Comparison of ENCODE assay signal across 37 cellular contexts in genomic region chr9:81981881-81982280, GRCh38. TPM values are rescaled to one million over a fixed set of nuclear protein-coding genes. Genes with fewer than 3 reads are reported as not detected.
"Had no signal": no experiment of that assay in that cellular context is flagged by ENCODE, and none has a peak within 500 bp of the region (broad histone marks: within the 10 kb centered on the region; RNA-seq: fewer than 3 reads in every experiment).

No MANE protein-coding gene starts in this region.

- H3K4me3 Mint-ChIP-seq: activated B cell treated with CpG ODN at 0.5 μM for 24 hours; activated CD8-positive, alpha-beta T cell treated with anti-CD3 and anti-CD28 coated beads for 36 hours; activated naive CD8-positive, alpha-beta T cell; activated T-cell treated with anti-CD3 and anti-CD28 coated beads, Interleukin-2, amount 50 U/mL, for 4 hours; activated T-helper 17 cell treated with anti-CD3 and anti-CD28 coated beads, Interleukin-2, amount 50 U/mL, for 72 hours; central memory CD8-positive, alpha-beta T cell; dendritic cell treated with granulocyte-macrophage colony-stimulating factor and Interleukin-4, amounts not matched to agents 40 ng/mL and 50 ng/mL, for 4 days; effector memory CD8-positive, alpha-beta T cell; T-helper 1 cell treated with Interleukin-12 subunit alpha and Interleukin-12 subunit beta and Interleukin-4 antibody, amounts not matched to agents 30 μg/mL and 1 μg/mL, for 36 hours had no signal

- H3K27ac ChIP-seq: brain microvascular endothelial cell, coronary artery, esophagus muscularis mucosa, foreskin keratinocyte, gastroesophageal sphincter, heart right ventricle, WERI-Rb-1 had no signal

- DNase-seq: activated B cell treated with CpG ODN at 0.5 μM for 24 hours; activated CD4-positive, alpha-beta T cell treated with anti-CD3 and anti-CD28 coated beads for 48 hours; activated CD4-positive, alpha-beta T cell treated with anti-CD3 and anti-CD28 coated beads, Interleukin-2, amount 50 U/mL, for 1 hour; activated CD4-positive, alpha-beta T cell treated with anti-CD3 and anti-CD28 coated beads, Interleukin-2, amount 50 U/mL, for 48 hours; activated CD8-positive, alpha-beta memory T cell treated with anti-CD3 and anti-CD28 coated beads for 24 hours; activated CD8-positive, alpha-beta T cell treated with anti-CD3 and anti-CD28 coated beads for 36 hours; activated effector memory CD4-positive, alpha-beta T cell treated with Interleukin-2 at 50 U/mL for 16 hours; activated gamma-delta T cell treated with Interleukin-2 at 50 U/mL for 16 hours; activated naive CD4-positive, alpha-beta T cell treated with anti-CD3 and anti-CD28 coated beads, Interleukin-2, amount 50 U/mL, for 16 hours; activated naive CD4-positive, alpha-beta T cell treated with Interleukin-2 at 50 U/mL for 16 hours; activated T-cell treated with anti-CD3 and anti-CD28 coated beads, Interleukin-2, amount 50 U/mL, for 4 hours; amniotic stem cell; anterior cingulate cortex; brain microvascular endothelial cell; effector CD4-positive, alpha-beta T cell; effector memory CD8-positive, alpha-beta T cell; erythroblast; foreskin keratinocyte; heart right ventricle; T-helper 9 cell; WERI-Rb-1 had no signal

- H3K4me3 ChIP-seq: coronary artery, esophagus muscularis mucosa, gastroesophageal sphincter, heart right ventricle had no signal

- H3K27me3 Mint-ChIP-seq: activated CD8-positive, alpha-beta T cell treated with anti-CD3 and anti-CD28 coated beads for 36 hours; activated naive CD8-positive, alpha-beta T cell; activated T-helper 17 cell treated with anti-CD3 and anti-CD28 coated beads, Interleukin-2, amount 50 U/mL, for 72 hours; central memory CD8-positive, alpha-beta T cell; dendritic cell treated with granulocyte-macrophage colony-stimulating factor and Interleukin-4, amounts not matched to agents 40 ng/mL and 50 ng/mL, for 4 days; effector memory CD8-positive, alpha-beta T cell had no signal

- ATAC-seq: activated CD4-positive, CD25-positive, alpha-beta regulatory T cell treated with anti-CD3 and anti-CD28 coated beads, Interleukin-2, amount 50 U/mL, for 24 hours; activated CD8-positive, alpha-beta T cell treated with anti-CD3 and anti-CD28 coated beads for 36 hours; activated T-cell treated with anti-CD3 and anti-CD28 coated beads, Interleukin-2, amount 50 U/mL, for 4 hours; activated T-helper 17 cell treated with anti-CD3 and anti-CD28 coated beads, Interleukin-2, amount 50 U/mL, for 72 hours; effector memory CD8-positive, alpha-beta T cell; foreskin keratinocyte; gastroesophageal sphincter; heart right ventricle had no signal

- H3K27me3 ChIP-seq: brain microvascular endothelial cell, esophagus muscularis mucosa, foreskin keratinocyte, gastroesophageal sphincter, heart right ventricle had no signal

- H3K9me3 Mint-ChIP-seq: activated T-cell treated with anti-CD3 and anti-CD28 coated beads, Interleukin-2, amount 50 U/mL, for 4 hours; T-helper 1 cell treated with Interleukin-12 subunit alpha and Interleukin-12 subunit beta and Interleukin-4 antibody, amounts not matched to agents 30 μg/mL and 1 μg/mL, for 36 hours had no signal

- H3K27ac Mint-ChIP-seq: activated B cell treated with CpG ODN at 0.5 μM for 24 hours; activated CD8-positive, alpha-beta T cell treated with anti-CD3 and anti-CD28 coated beads for 36 hours; activated naive CD8-positive, alpha-beta T cell; activated T-helper 17 cell treated with anti-CD3 and anti-CD28 coated beads, Interleukin-2, amount 50 U/mL, for 72 hours; dendritic cell treated with granulocyte-macrophage colony-stimulating factor and Interleukin-4, amounts not matched to agents 40 ng/mL and 50 ng/mL, for 4 days; effector memory CD8-positive, alpha-beta T cell; T-helper 1 cell treated with Interleukin-12 subunit alpha and Interleukin-12 subunit beta and Interleukin-4 antibody, amounts not matched to agents 30 μg/mL and 1 μg/mL, for 36 hours had no signal

- H3K9me3 ChIP-seq: esophagus muscularis mucosa, gastroesophageal sphincter had no signal

- H3K36me3 ChIP-seq: brain microvascular endothelial cell, esophagus muscularis mucosa, gastroesophageal sphincter, heart right ventricle, WERI-Rb-1 had no signal

- H3K4me1 ChIP-seq: esophagus muscularis mucosa, foreskin keratinocyte, gastroesophageal sphincter, heart right ventricle had no signal

- H3K36me3 Mint-ChIP-seq: activated naive CD8-positive, alpha-beta T cell had no signal

- H3K4me1 Mint-ChIP-seq: activated T-helper 17 cell treated with anti-CD3 and anti-CD28 coated beads, Interleukin-2, amount 50 U/mL, for 72 hours; central memory CD8-positive, alpha-beta T cell had no signal

RNA-seq across cellular contexts. Expression of gene SPATA31D1, which starts 6.7 kb away (rescaled TPM):
- total RNA-seq: activated B cell treated with CpG ODN at 0.5 μM for 24 hours; activated CD8-positive, alpha-beta T cell treated with anti-CD3 and anti-CD28 coated beads for 36 hours; activated T-cell treated with anti-CD3 and anti-CD28 coated beads, Interleukin-2, amount 50 U/mL, for 4 hours; activated T-helper 17 cell treated with anti-CD3 and anti-CD28 coated beads, Interleukin-2, amount 50 U/mL, for 72 hours; astrocyte; bronchial epithelial cell; cardiac septum; cerebellum; esophagus muscularis mucosa; foreskin keratinocyte; gastroesophageal sphincter; glomerular endothelial cell; T-helper 2 cell treated with Interferon-gamma antibody and Interleukin-4, amounts not matched to agents 100 ng/mL and 5 ng/mL, for 36 hours had no signal
- polyA plus RNA-seq: adipose tissue, foreskin keratinocyte, heart right ventricle had no signal

RNA-seq across cellular contexts. Expression of gene SPATA31D3, which starts 38.6 kb away (rescaled TPM):
- total RNA-seq: activated B cell treated with CpG ODN at 0.5 μM for 24 hours; activated CD8-positive, alpha-beta T cell treated with anti-CD3 and anti-CD28 coated beads for 36 hours; activated T-cell treated with anti-CD3 and anti-CD28 coated beads, Interleukin-2, amount 50 U/mL, for 4 hours; activated T-helper 17 cell treated with anti-CD3 and anti-CD28 coated beads, Interleukin-2, amount 50 U/mL, for 72 hours; astrocyte; bronchial epithelial cell; cardiac septum; cerebellum; foreskin keratinocyte; gastroesophageal sphincter; glomerular endothelial cell; heart right ventricle; T-helper 2 cell treated with Interferon-gamma antibody and Interleukin-4, amounts not matched to agents 100 ng/mL and 5 ng/mL, for 36 hours had no signal
- polyA plus RNA-seq: adipose tissue, foreskin keratinocyte, heart right ventricle had no signal

RNA-seq across cellular contexts. Expression of gene SPATA31D4, which starts 53.7 kb away (rescaled TPM):
- total RNA-seq: activated B cell treated with CpG ODN at 0.5 μM for 24 hours; activated CD8-positive, alpha-beta T cell treated with anti-CD3 and anti-CD28 coated beads for 36 hours; activated T-cell treated with anti-CD3 and anti-CD28 coated beads, Interleukin-2, amount 50 U/mL, for 4 hours; activated T-helper 17 cell treated with anti-CD3 and anti-CD28 coated beads, Interleukin-2, amount 50 U/mL, for 72 hours; astrocyte; bronchial epithelial cell; cardiac septum; cerebellum; esophagus muscularis mucosa; foreskin keratinocyte; gastroesophageal sphincter; glomerular endothelial cell; heart right ventricle; T-helper 2 cell treated with Interferon-gamma antibody and Interleukin-4, amounts not matched to agents 100 ng/mL and 5 ng/mL, for 36 hours had no signal
- polyA plus RNA-seq: adipose tissue, foreskin keratinocyte, heart right ventricle had no signal
